In genomic region chr19:38596057-38596981, GRCh38 we compare ENCODE assay signal across 9 cellular contexts. TPM values are rescaled to one million over a fixed set of nuclear protein-coding genes. Genes with fewer than 3 reads are reported as not detected.
DNase-seq lines count a peak whose midpoint lies in the region; ATAC-seq and TF ChIP-seq lines count a peak whose summit lies in the region.
"Had no signal": no experiment of that assay in that cellular context is flagged by ENCODE, and none has a peak within 500 bp of the region (broad histone marks: within the 10 kb centered on the region; RNA-seq: fewer than 3 reads in every experiment).

No MANE protein-coding gene starts in this region.

- H3K27ac Mint-ChIP-seq in activated T-helper 17 cell treated with anti-CD3 and anti-CD28 coated beads, Interleukin-2, amount 50 U/mL, for 72 hours: no peak overlapping the region

- no peaks in the 10 kb centered on the region for H3K9me3 ChIP-seq in thyroid gland

- H3K4me3 Mint-ChIP-seq in activated T-helper 17 cell treated with anti-CD3 and anti-CD28 coated beads, Interleukin-2, amount 50 U/mL, for 72 hours: no peak overlapping the region

- H3K27ac ChIP-seq in thyroid gland: no peak overlapping the region

- DNase-seq in COLO668 (lab: John Stamatoyannopoulos, UW; ENCODE audit: unreplicated experiment) (peak; percentile 49), NCI-H1105 treated with DMSO at 0.1 percent for 48 hours (lab: John Stamatoyannopoulos, UW) (peak; percentile 48), kidney epithelial cell (ENCODE audit: low read depth) (no peak), thyroid gland (peak; percentile 24 to 35), RKO (ENCODE audit: low spot score) (no peak), GF-D8 (lab: John Stamatoyannopoulos, UW) (no peak)
- DNase-seq in effector CD4-positive, alpha-beta T cell: no peak
- DNase-seq: naive B cell had no signal

- peak overlapping the region; percentile 8 for H3K4me3 ChIP-seq in kidney epithelial cell (ENCODE audit: low read depth, low read length)
- H3K4me3 ChIP-seq in thyroid gland (replicated peaks in 1 of 3): peak overlapping the region in 1 of 3 donors; percentile 14

- TF ChIP-seq CTCF in kidney epithelial cell (IDR thresholded peaks at IDR 0.05; ENCODE audit: insufficient read depth, low read length, poor library complexity, severe bottlenecking): no peak
- TF ChIP-seq CTCF in thyroid gland (IDR thresholded peaks at IDR 0.05): no peak

- H3K27me3 ChIP-seq in kidney epithelial cell (ENCODE audit: control insufficient read depth, insufficient read depth, low read length): peaks cover 8% of the 10 kb centered on the region
- no peaks in the 10 kb centered on the region for H3K27me3 ChIP-seq in thyroid gland

- intact Hi-C loops in thyroid gland (cut with DNase I): no loop called here

- no peak for TF ChIP-seq POLR2A in thyroid gland (IDR thresholded peaks at IDR 0.05)

- H3K27me3 Mint-ChIP-seq in activated T-helper 17 cell treated with anti-CD3 and anti-CD28 coated beads, Interleukin-2, amount 50 U/mL, for 72 hours: no peaks in the 10 kb centered on the region
- H3K27me3 Mint-ChIP-seq: naive B cell had no signal

- H3K36me3 ChIP-seq in kidney epithelial cell (ENCODE audit: control insufficient read depth, insufficient read depth, low read length) (no peaks in the 10 kb centered on the region), thyroid gland (no peaks in the 10 kb centered on the region)

- peak; percentile 52 for ATAC-seq in activated T-helper 17 cell treated with anti-CD3 and anti-CD28 coated beads, Interleukin-2, amount 50 U/mL, for 72 hours (replicated peaks)

- peaks cover 2 to 6% of the 10 kb centered on the region in 2 donors for H3K4me1 ChIP-seq in thyroid gland

- H3K9me3 Mint-ChIP-seq in activated T-helper 17 cell treated with anti-CD3 and anti-CD28 coated beads, Interleukin-2, amount 50 U/mL, for 72 hours: no peaks in the 10 kb centered on the region
- H3K9me3 Mint-ChIP-seq: naive B cell had no signal

- 13 to 19% methylated on average over 27 to 52 of the region's 55 CpGs for WGBS in thyroid gland, 2 donors

- peaks cover 88% of the 10 kb centered on the region for H3K36me3 Mint-ChIP-seq in activated T-helper 17 cell treated with anti-CD3 and anti-CD28 coated beads, Interleukin-2, amount 50 U/mL, for 72 hours (ENCODE audit: low read depth)

- H3K4me1 Mint-ChIP-seq in activated T-helper 17 cell treated with anti-CD3 and anti-CD28 coated beads, Interleukin-2, amount 50 U/mL, for 72 hours: peaks cover 5% of the 10 kb centered on the region

RNA-seq across cellular contexts. Expression of gene MAP4K1, which starts 21.4 kb away (rescaled TPM):
- total RNA-seq in activated T-helper 17 cell treated with anti-CD3 and anti-CD28 coated beads, Interleukin-2, amount 50 U/mL, for 72 hours: 100 to 1,000 TPM; 310 to 354 TPM
- total RNA-seq in kidney epithelial cell (1.3 and 4.7 TPM in 2 replicates), thyroid gland (1 to 10 TPM in 3 of 4 donors, under 1 TPM in 1; 0.83 to 9.7 (median 2.2) TPM)

RNA-seq across cellular contexts. Expression of gene EIF3K, which starts 22.7 kb away (rescaled TPM):
- 100 to 1,000 TPM; 172 to 301 TPM for total RNA-seq in activated T-helper 17 cell treated with anti-CD3 and anti-CD28 coated beads, Interleukin-2, amount 50 U/mL, for 72 hours
- 644 and 653 TPM in 2 replicates for total RNA-seq in kidney epithelial cell
- total RNA-seq in thyroid gland: 100 to 1,000 TPM; 205 to 504 (median 440) TPM

RNA-seq across cellular contexts. Expression of gene ACTN4, which starts 51.1 kb away (rescaled TPM):
- total RNA-seq in activated T-helper 17 cell treated with anti-CD3 and anti-CD28 coated beads, Interleukin-2, amount 50 U/mL, for 72 hours: 100 to 1,000 TPM; 312 to 393 TPM
- total RNA-seq in kidney epithelial cell: 821 and 971 TPM in 2 replicates
- 100 to 1,000 TPM; 191 to 479 (median 365) TPM for total RNA-seq in thyroid gland

Comparison
In these comparisons a context has a peak if more than half of its experiments do, and no peak if none do; other contexts are left out.
1. DNase-seq: peak in COLO668 (single experiment), NCI-H1105 treated with DMSO at 0.1 percent for 48 hours (single experiment) and thyroid gland (2 of 2); none in kidney epithelial cell (single experiment), RKO (single experiment), GF-D8 (single experiment) and effector CD4-positive, alpha-beta T cell (single experiment).
2. RNA of gene MAP4K1, which starts 21.4 kb away (total RNA-seq): 310 to 354 TPM in activated T-helper 17 cell treated with anti-CD3 and anti-CD28 coated beads, Interleukin-2, amount 50 U/mL, for 72 hours; 1.3 to 4.7 TPM in kidney epithelial cell and 0.83 to 9.7 TPM in thyroid gland; every median in the first group is over 10 times any median in the second.